Comparison of ENCODE assay signal across 8 cellular contexts in genomic region chr22:19480173-19480568, GRCh38. TPM values are rescaled to one million over a fixed set of nuclear protein-coding genes. Genes with fewer than 3 reads are reported as not detected.
DNase-seq lines count a peak whose midpoint lies in the region; ATAC-seq and TF ChIP-seq lines count a peak whose summit lies in the region.

No MANE protein-coding gene starts in this region.

- H3K27me3 ChIP-seq in lung (ENCODE audit: control insufficient read depth, insufficient read depth), result no peaks in the 10 kb centered on the region
- H3K27me3 ChIP-seq in vagina, result no peaks in the 10 kb centered on the region

- TF ChIP-seq POLR2A in vagina (IDR thresholded peaks at IDR 0.05), result no peak

- intact Hi-C loops in vagina (cut with DNase I), result no loop called here

- H3K4me1 Mint-ChIP-seq in activated naive CD8-positive, alpha-beta T cell treated with anti-CD3 and anti-CD28 coated beads for 36 hours, result peaks cover 23% of the 10 kb centered on the region

- no peak overlapping the region for H3K27ac ChIP-seq in lung (ENCODE audit: low read depth in 1 of 2, low read length in 1 of 2)
- no peak overlapping the region for H3K27ac ChIP-seq in vagina

- H3K9me3 ChIP-seq in lung (ENCODE audit: control insufficient read depth in 2 of 2, insufficient read depth in 1 of 2, low read length in 1 of 2) (no peaks in the 10 kb centered on the region), vagina (no peaks in the 10 kb centered on the region)

- no peaks in the 10 kb centered on the region for H3K27me3 Mint-ChIP-seq in activated naive CD8-positive, alpha-beta T cell treated with anti-CD3 and anti-CD28 coated beads for 36 hours

- H3K4me3 ChIP-seq in lung (peak overlapping the region; percentile 36), vagina (peak overlapping the region; percentile 72 to 89)

- DNase-seq in stimulated activated CD8-positive, alpha-beta memory T cell treated with anti-CD3 and anti-CD28 coated beads, Interleukin-4, amount 100 ng/mL, for 24 hours (ENCODE audit: low read depth), result peak; percentile 0
- no peak for DNase-seq in stimulated activated CD8-positive, alpha-beta memory T cell treated with anti-CD3 and anti-CD28 coated beads, Interleukin-4, amount 100 ng/mL, for 48 hours
- peak; percentile 36 for DNase-seq in activated naive CD8-positive, alpha-beta T cell treated with anti-CD3 and anti-CD28 coated beads for 36 hours
- DNase-seq in lung (ENCODE audit: low spot score) (no peak), vagina (ENCODE audit: extremely low spot score in 2 of 2) (no peak), NCI-H2196 (lab: John Stamatoyannopoulos, UW; ENCODE audit: unreplicated experiment) (no peak), NCI-H2081 treated with DMSO at 0.1 percent for 48 hours (lab: John Stamatoyannopoulos, UW) (no peak)

- peaks cover 33% of the 10 kb centered on the region for H3K36me3 Mint-ChIP-seq in activated naive CD8-positive, alpha-beta T cell treated with anti-CD3 and anti-CD28 coated beads for 36 hours

- peak overlapping the region; percentile 99 for H3K27ac Mint-ChIP-seq in activated naive CD8-positive, alpha-beta T cell treated with anti-CD3 and anti-CD28 coated beads for 36 hours

- H3K9me3 Mint-ChIP-seq in activated naive CD8-positive, alpha-beta T cell treated with anti-CD3 and anti-CD28 coated beads for 36 hours, result no peaks in the 10 kb centered on the region

- 0 to 1% methylated on average over 15 of the region's 15 CpGs for WGBS in lung, 2 donors

- TF ChIP-seq CTCF in lung (IDR thresholded peaks at IDR 0.05; ENCODE audit: control extremely low read depth, extremely low read depth), result no peak
- TF ChIP-seq CTCF in vagina (IDR thresholded peaks at IDR 0.05), result no peak

- peaks cover 2 to 6% of the 10 kb centered on the region in 2 donors for H3K4me1 ChIP-seq in lung (ENCODE audit: control insufficient read depth in 2 of 2, insufficient read depth in 2 of 2, low read length in 2 of 2)
- H3K4me1 ChIP-seq in vagina, result peaks cover 31% of the 10 kb centered on the region

- ATAC-seq in lung (ENCODE audit: insufficient read depth, low FRiP score), result no peak
- no peak for ATAC-seq in HG03457 (IDR thresholded peaks at IDR 0.05; ENCODE audit: unreplicated experiment)

- peak overlapping the region; percentile 99 for H3K4me3 Mint-ChIP-seq in activated naive CD8-positive, alpha-beta T cell treated with anti-CD3 and anti-CD28 coated beads for 36 hours

- H3K36me3 ChIP-seq in lung (ENCODE audit: control insufficient read depth in 2 of 2, insufficient read depth in 2 of 2, low read length in 2 of 2) (peaks cover 2 to 3% of the 10 kb centered on the region in 2 donors), vagina (peaks cover 0 to 1% of the 10 kb centered on the region in 2 donors)

RNA-seq across cellular contexts. Expression of gene CDC45, which starts 0.5 kb away (rescaled TPM):
- 100 to 1,000 TPM; 110 to 114 TPM for total RNA-seq in activated naive CD8-positive, alpha-beta T cell treated with anti-CD3 and anti-CD28 coated beads for 36 hours
- total RNA-seq in lung (1 to 10 TPM; 2.1 to 4.0 TPM), vagina (0.74 TPM)
- 1 to 10 TPM; 2.1 to 6.8 TPM for polyA plus RNA-seq in lung

RNA-seq across cellular contexts. Expression of gene UFD1, which starts 1.2 kb away (rescaled TPM):
- 10 to 100 TPM; 71.1 to 79.3 TPM for total RNA-seq in activated naive CD8-positive, alpha-beta T cell treated with anti-CD3 and anti-CD28 coated beads for 36 hours
- total RNA-seq in lung (10 to 100 TPM; 23.1 to 67.7 TPM), vagina (66.8 TPM)
- 100 to 1,000 TPM in 1 of 2 donors, 10 to 100 TPM in 1; 72.3 to 111 TPM for polyA plus RNA-seq in lung

RNA-seq across cellular contexts. Expression of gene C22orf39, which starts 32.7 kb away (rescaled TPM):
- 10 to 100 TPM; 21.7 to 23.6 TPM for total RNA-seq in activated naive CD8-positive, alpha-beta T cell treated with anti-CD3 and anti-CD28 coated beads for 36 hours
- total RNA-seq in lung (10 to 100 TPM; 24.2 to 32.3 TPM), vagina (46.9 TPM)
- polyA plus RNA-seq in lung, result 10 to 100 TPM; 24.8 to 39.9 TPM

RNA-seq across cellular contexts. Expression of gene CLDN5, which starts 44.0 kb away (rescaled TPM):
- not detected for total RNA-seq in activated naive CD8-positive, alpha-beta T cell treated with anti-CD3 and anti-CD28 coated beads for 36 hours
- total RNA-seq in lung (100 to 1,000 TPM; 157 to 322 TPM), vagina (228 TPM)
- polyA plus RNA-seq in lung, result 100 to 1,000 TPM; 406 to 548 TPM

RNA-seq across cellular contexts. Expression of gene MRPL40, which starts 47.8 kb away (rescaled TPM):
- 10 to 100 TPM; 47.7 to 48.3 TPM for total RNA-seq in activated naive CD8-positive, alpha-beta T cell treated with anti-CD3 and anti-CD28 coated beads for 36 hours
- total RNA-seq in lung (10 to 100 TPM; 17.0 to 34.0 TPM), vagina (23.3 TPM)
- 10 to 100 TPM; 30.5 to 61.4 TPM for polyA plus RNA-seq in lung

Comparison
In these comparisons a context has a peak if more than half of its experiments do, and no peak if none do; other contexts are left out.
1. DNase-seq: peak in stimulated activated CD8-positive, alpha-beta memory T cell treated with anti-CD3 and anti-CD28 coated beads, Interleukin-4, amount 100 ng/mL, for 24 hours (single experiment) and activated naive CD8-positive, alpha-beta T cell treated with anti-CD3 and anti-CD28 coated beads for 36 hours (single experiment); none in stimulated activated CD8-positive, alpha-beta memory T cell treated with anti-CD3 and anti-CD28 coated beads, Interleukin-4, amount 100 ng/mL, for 48 hours (single experiment), lung (single experiment), vagina (0 of 2), NCI-H2196 (single experiment) and NCI-H2081 treated with DMSO at 0.1 percent for 48 hours (single experiment).
2. RNA of gene CDC45, which starts 0.5 kb away (total RNA-seq): 110 to 114 TPM in activated naive CD8-positive, alpha-beta T cell treated with anti-CD3 and anti-CD28 coated beads for 36 hours; 2.1 to 4.0 TPM in lung and 0.74 TPM in vagina (single experiment); every median in the first group is over 10 times any median in the second.